ENCODE assay signal across 1 cellular context in the genomic region with DNA sequence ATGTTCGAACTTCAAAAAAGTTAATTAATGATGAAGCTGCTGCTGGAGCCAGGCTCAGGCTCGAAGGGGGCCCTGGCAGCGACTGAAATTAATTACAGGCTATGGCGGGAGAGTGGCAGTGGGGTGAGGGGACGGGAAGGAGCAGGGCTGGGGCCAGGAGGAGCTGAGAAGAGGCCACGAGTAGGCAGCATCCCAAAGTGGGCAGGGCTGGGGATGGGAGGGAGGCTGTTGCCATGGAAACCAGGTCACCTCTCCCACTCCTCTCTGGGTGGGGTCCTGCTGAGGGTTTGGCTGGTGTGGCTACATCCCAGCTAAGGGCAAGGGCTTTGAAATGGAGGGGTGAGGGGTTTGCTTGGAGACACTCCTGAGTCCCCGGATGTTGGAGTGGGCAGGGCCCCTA.
TF ChIP-seq lines count a peak whose summit lies in the region.

No MANE protein-coding gene starts in this region.

TF ChIP-seq in GM23338, 12 proteins besides CTCF, POLR2A, EP300 and RAD21:
- TF ChIP-seq, protein P1, sequence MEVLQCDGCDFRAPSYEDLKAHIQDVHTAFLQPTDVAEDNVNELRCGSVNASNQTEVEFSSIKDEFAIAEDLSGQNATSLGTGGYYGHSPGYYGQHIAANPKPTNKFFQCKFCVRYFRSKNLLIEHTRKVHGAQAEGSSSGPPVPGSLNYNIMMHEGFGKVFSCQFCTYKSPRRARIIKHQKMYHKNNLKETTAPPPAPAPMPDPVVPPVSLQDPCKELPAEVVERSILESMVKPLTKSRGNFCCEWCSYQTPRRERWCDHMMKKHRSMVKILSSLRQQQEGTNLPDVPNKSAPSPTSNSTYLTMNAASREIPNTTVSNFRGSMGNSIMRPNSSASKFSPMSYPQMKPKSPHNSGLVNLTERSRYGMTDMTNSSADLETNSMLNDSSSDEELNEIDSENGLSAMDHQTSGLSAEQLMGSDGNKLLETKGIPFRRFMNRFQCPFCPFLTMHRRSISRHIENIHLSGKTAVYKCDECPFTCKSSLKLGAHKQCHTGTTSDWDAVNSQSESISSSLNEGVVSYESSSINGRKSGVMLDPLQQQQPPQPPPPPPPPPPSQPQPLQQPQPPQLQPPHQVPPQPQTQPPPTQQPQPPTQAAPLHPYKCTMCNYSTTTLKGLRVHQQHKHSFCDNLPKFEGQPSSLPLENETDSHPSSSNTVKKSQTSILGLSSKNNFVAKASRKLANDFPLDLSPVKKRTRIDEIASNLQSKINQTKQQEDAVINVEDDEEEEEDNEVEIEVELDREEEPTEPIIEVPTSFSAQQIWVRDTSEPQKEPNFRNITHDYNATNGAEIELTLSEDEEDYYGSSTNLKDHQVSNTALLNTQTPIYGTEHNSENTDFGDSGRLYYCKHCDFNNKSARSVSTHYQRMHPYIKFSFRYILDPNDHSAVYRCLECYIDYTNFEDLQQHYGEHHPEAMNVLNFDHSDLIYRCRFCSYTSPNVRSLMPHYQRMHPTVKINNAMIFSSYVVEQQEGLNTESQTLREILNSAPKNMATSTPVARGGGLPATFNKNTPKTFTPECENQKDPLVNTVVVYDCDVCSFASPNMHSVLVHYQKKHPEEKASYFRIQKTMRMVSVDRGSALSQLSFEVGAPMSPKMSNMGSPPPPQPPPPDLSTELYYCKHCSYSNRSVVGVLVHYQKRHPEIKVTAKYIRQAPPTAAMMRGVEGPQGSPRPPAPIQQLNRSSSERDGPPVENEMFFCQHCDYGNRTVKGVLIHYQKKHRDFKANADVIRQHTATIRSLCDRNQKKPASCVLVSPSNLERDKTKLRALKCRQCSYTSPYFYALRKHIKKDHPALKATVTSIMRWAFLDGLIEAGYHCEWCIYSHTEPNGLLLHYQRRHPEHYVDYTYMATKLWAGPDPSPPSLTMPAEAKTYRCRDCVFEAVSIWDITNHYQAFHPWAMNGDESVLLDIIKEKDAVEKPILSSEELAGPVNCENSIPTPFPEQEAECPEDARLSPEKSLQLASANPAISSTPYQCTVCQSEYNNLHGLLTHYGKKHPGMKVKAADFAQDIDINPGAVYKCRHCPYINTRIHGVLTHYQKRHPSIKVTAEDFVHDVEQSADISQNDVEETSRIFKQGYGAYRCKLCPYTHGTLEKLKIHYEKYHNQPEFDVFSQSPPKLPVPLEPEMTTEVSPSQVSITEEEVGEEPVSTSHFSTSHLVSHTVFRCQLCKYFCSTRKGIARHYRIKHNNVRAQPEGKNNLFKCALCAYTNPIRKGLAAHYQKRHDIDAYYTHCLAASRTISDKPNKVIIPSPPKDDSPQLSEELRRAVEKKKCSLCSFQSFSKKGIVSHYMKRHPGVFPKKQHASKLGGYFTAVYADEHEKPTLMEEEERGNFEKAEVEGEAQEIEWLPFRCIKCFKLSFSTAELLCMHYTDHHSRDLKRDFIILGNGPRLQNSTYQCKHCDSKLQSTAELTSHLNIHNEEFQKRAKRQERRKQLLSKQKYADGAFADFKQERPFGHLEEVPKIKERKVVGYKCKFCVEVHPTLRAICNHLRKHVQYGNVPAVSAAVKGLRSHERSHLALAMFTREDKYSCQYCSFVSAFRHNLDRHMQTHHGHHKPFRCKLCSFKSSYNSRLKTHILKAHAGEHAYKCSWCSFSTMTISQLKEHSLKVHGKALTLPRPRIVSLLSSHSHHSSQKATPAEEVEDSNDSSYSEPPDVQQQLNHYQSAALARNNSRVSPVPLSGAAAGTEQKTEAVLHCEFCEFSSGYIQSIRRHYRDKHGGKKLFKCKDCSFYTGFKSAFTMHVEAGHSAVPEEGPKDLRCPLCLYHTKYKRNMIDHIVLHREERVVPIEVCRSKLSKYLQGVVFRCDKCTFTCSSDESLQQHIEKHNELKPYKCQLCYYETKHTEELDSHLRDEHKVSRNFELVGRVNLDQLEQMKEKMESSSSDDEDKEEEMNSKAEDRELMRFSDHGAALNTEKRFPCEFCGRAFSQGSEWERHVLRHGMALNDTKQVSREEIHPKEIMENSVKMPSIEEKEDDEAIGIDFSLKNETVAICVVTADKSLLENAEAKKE (CRISPR knock-in tag; IDR thresholded peaks at IDR 0.05), result no peak
- TF ChIP-seq ETS1 (IDR thresholded peaks at IDR 0.05) (no peak), ZNF114 (CRISPR knock-in tag; IDR thresholded peaks at IDR 0.05) (no peak), ZNF331 (CRISPR knock-in tag; IDR thresholded peaks at IDR 0.05; ENCODE audit: low read depth) (no peak), CREB1 (CRISPR knock-in tag; IDR thresholded peaks at IDR 0.05; ENCODE audit: low read depth) (no peak), EZH2 (IDR thresholded peaks at IDR 0.05; ENCODE audit: low read depth, unreplicated experiment) (no peak), NANOG (IDR thresholded peaks at IDR 0.05; ENCODE audit: borderline replicate concordance) (no peak)
